In genomic region chr5:76980518-76981144, GRCh38 we compare ENCODE assay signal across 26 cellular contexts. TPM values are rescaled to one million over a fixed set of nuclear protein-coding genes. Genes with fewer than 3 reads are reported as not detected.
"Had no signal": no experiment of that assay in that cellular context is flagged by ENCODE, and none has a peak within 500 bp of the region (broad histone marks: within the 10 kb centered on the region; RNA-seq: fewer than 3 reads in every experiment).

No MANE protein-coding gene starts in this region.

- H3K9me3 ChIP-seq: MG63, SK-N-SH had no signal

- H3K4me3 ChIP-seq: MG63 had no signal

- H3K36me3 ChIP-seq: MG63 had no signal

- DNase-seq: KBM-7, MG63, NCI-H1092, NCI-H1105 treated with DMSO at 0.1 percent for 48 hours, NCI-H1417 treated with DMSO at 0.1 percent for 48 hours, NCI-H146, NCI-H1694 treated with DMSO at 0.1 percent for 48 hours, NCI-H1930, NCI-H2081, NCI-H2107, NCI-H226, NCI-H446, NCI-H510A, NCI-H524 treated with DMSO at 0.1 percent for 48 hours, NCI-H69, NCI-H774, RPMI8226, SHP77, SK-N-SH, SW 1271 had no signal

- H3K4me2 ChIP-seq: SK-N-SH had no signal

- H3K27ac ChIP-seq: HL-60 had no signal

- H3K9ac ChIP-seq: SK-N-SH had no signal

- FAIRE-seq: HTR-8/SVneo, RCC 7860 had no signal

RNA-seq across cellular contexts. Expression of gene CRHBP, which starts 27.8 kb away (rescaled TPM):
- total RNA-seq: LHCN-M2, SK-MEL-5 had no signal
- polyA plus RNA-seq: IgD-negative memory B cell, SK-N-SH had no signal
